ENCODE assay signal across 10 cellular contexts in the genomic region with DNA sequence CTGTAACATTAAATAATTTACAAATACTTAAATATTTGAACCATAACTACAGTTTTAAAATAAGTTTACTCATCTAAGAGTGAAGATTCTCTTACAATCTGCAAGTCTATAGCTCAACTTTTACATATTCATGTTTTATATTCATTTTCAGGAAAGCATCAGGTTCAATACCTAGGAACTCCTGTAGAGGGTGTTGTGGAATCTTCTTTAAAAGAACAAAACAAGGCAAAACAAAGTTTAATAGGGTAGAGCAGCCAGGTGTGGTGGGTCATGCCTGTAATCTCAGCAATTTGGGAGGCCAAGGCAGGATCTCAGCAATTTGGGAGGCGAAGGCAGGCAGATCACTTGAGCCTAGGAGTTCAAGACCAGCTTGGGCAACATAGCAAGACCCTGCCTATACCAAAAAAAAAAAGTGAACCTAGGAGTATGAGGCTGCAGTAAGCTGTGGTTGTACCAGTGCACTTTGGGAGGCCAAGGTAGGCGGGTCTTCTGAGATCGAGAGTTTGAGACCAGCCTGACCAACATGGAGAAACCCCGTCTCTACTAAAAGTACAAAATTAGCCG.
DNase-seq lines count a peak whose midpoint lies in the region; ATAC-seq and TF ChIP-seq lines count a peak whose summit lies in the region.
"Had no signal": no experiment of that assay in that cellular context is flagged by ENCODE, and none has a peak within 500 bp of the region (broad histone marks: within the 10 kb centered on the region; RNA-seq: fewer than 3 reads in every experiment).

No MANE protein-coding gene starts in this region.

- DNase-seq in EL (peak; percentile 8), KBM-7 (peak; percentile 70), astrocyte of the hippocampus (ENCODE audit: low read depth, low spot score) (peak; percentile 11), cerebellar cortex (ENCODE audit: low spot score) (no peak), NCI-H187 treated with DMSO at 0.1 percent for 48 hours (lab: John Stamatoyannopoulos, UW) (no peak)
- DNase-seq: amniotic stem cell; naive B cell; stimulated activated naive CD8-positive, alpha-beta T cell treated with anti-CD3 and anti-CD28 coated beads, Interleukin-15, amount 100 ng/mL, for 72 hours had no signal

- no peak overlapping the region for H3K4me3 Mint-ChIP-seq in nephron
- H3K4me3 Mint-ChIP-seq: naive B cell; stimulated activated naive CD8-positive, alpha-beta T cell treated with anti-CD3 and anti-CD28 coated beads, Interleukin-15, amount 100 ng/mL, for 72 hours had no signal

- peaks cover 11% of the 10 kb centered on the region for H3K4me1 Mint-ChIP-seq in nephron
- H3K4me1 Mint-ChIP-seq: naive B cell had no signal

- peak; percentile 22 to 27 (median 24) for TF ChIP-seq CTCF in nephron (IDR thresholded peaks at IDR 0.05; ENCODE audit: unreplicated experiment in 3 of 3)

- H3K27me3 Mint-ChIP-seq in nephron (ENCODE audit: low read depth): peaks cover 12% of the 10 kb centered on the region
- H3K27me3 Mint-ChIP-seq: naive B cell; stimulated activated naive CD8-positive, alpha-beta T cell treated with anti-CD3 and anti-CD28 coated beads, Interleukin-15, amount 100 ng/mL, for 72 hours had no signal

- no peak overlapping the region for H3K27ac Mint-ChIP-seq in nephron
- H3K27ac Mint-ChIP-seq: naive B cell; stimulated activated naive CD8-positive, alpha-beta T cell treated with anti-CD3 and anti-CD28 coated beads, Interleukin-15, amount 100 ng/mL, for 72 hours had no signal

- in situ Hi-C loops in KBM-7 (cut with MboI; ENCODE audit: low pct_unique_long_range_greater_than_20kb, low sequenced_read_pairs): no loop called here

- no peaks in the 10 kb centered on the region for H3K36me3 Mint-ChIP-seq in nephron (ENCODE audit: low read depth)
- H3K36me3 Mint-ChIP-seq: naive B cell had no signal

- H3K9me3 Mint-ChIP-seq in nephron: no peaks in the 10 kb centered on the region
- H3K9me3 Mint-ChIP-seq: naive B cell; stimulated activated naive CD8-positive, alpha-beta T cell treated with anti-CD3 and anti-CD28 coated beads, Interleukin-15, amount 100 ng/mL, for 72 hours had no signal

- no peak for ATAC-seq in GM21723 (IDR thresholded peaks at IDR 0.05; ENCODE audit: unreplicated experiment)
- ATAC-seq: stimulated activated naive CD8-positive, alpha-beta T cell treated with anti-CD3 and anti-CD28 coated beads, Interleukin-15, amount 100 ng/mL, for 72 hours had no signal

Comparison
In these comparisons a context has a peak if more than half of its experiments do, and no peak if none do; other contexts are left out.
1. DNase-seq: peak in EL (single experiment), KBM-7 (single experiment) and astrocyte of the hippocampus (single experiment); none in cerebellar cortex (single experiment) and NCI-H187 treated with DMSO at 0.1 percent for 48 hours (single experiment).